In genomic region chr3:53612508-53612907, GRCh38 we compare ENCODE assay signal across 1 cellular context.
TF ChIP-seq lines count a peak whose summit lies in the region.

No MANE protein-coding gene starts in this region.

TF ChIP-seq in SK-N-SH treated with all-trans-retinoic acid at 6 μM for 48 hours, 23 proteins besides CTCF, POLR2A, EP300 and RAD21:
- TF ChIP-seq BACH2 (CRISPR knock-in tag; IDR thresholded peaks at IDR 0.05; ENCODE audit: borderline replicate concordance) (no peak), ISL1 (CRISPR knock-in tag; IDR thresholded peaks at IDR 0.05) (no peak), TCF4 (CRISPR knock-in tag; IDR thresholded peaks at IDR 0.05; ENCODE audit: borderline replicate concordance) (no peak), ZNF70 (CRISPR knock-in tag; IDR thresholded peaks at IDR 0.05) (no peak), SNAI2 (CRISPR knock-in tag; IDR thresholded peaks at IDR 0.05) (no peak), PATZ1 (CRISPR knock-in tag; IDR thresholded peaks at IDR 0.05; ENCODE audit: borderline replicate concordance) (no peak), CREB5 (CRISPR knock-in tag; IDR thresholded peaks at IDR 0.05; ENCODE audit: low read depth) (no peak), PPARA (CRISPR knock-in tag; IDR thresholded peaks at IDR 0.05; ENCODE audit: borderline replicate concordance) (no peak), ZFP3 (CRISPR knock-in tag; IDR thresholded peaks at IDR 0.05) (no peak), ESRRG (CRISPR knock-in tag; IDR thresholded peaks at IDR 0.05) (no peak), ZNF565 (CRISPR knock-in tag; conservative IDR thresholded peaks at IDR 0.05; ENCODE audit: low read depth) (no peak), POU6F1 (CRISPR knock-in tag; IDR thresholded peaks at IDR 0.05; ENCODE audit: borderline replicate concordance, low read depth) (no peak), ZFP30 (CRISPR knock-in tag; IDR thresholded peaks at IDR 0.05) (no peak), OSR1 (CRISPR knock-in tag; IDR thresholded peaks at IDR 0.05) (no peak), GLIS3 (CRISPR knock-in tag; IDR thresholded peaks at IDR 0.05) (no peak), CSRNP3 (CRISPR knock-in tag; IDR thresholded peaks at IDR 0.05) (no peak), RARB (CRISPR knock-in tag; IDR thresholded peaks at IDR 0.05) (no peak), ARNTL (CRISPR knock-in tag; IDR thresholded peaks at IDR 0.05; ENCODE audit: borderline replicate concordance, low read depth) (no peak)
